Comparison of ENCODE assay signal across 37 cellular contexts in the genomic region with DNA sequence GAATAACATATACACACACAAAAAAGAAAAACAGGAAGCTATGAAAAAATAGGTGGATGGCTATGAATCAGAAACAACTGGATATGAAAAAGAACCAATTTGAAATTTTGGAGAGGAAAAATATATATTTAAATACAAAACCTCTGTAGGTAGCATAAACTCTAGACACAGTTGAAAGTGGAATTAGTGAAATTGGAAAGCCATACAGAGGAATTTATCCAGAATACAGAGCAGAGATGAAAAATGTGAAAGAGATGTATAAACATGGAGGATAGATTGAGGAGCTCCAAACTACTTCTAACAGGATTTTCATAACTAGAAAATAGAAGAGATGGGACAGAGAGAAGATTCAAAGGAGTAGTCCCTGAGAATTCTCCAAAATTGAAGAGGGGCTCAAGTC.
"Had no signal": no experiment of that assay in that cellular context is flagged by ENCODE, and none has a peak within 500 bp of the region (broad histone marks: within the 10 kb centered on the region; RNA-seq: fewer than 3 reads in every experiment).

No MANE protein-coding gene starts in this region.

- H3K27me3 Mint-ChIP-seq: activated B cell treated with CpG ODN at 0.5 μM for 24 hours; activated CD4-positive, alpha-beta memory T cell treated with anti-CD3 and anti-CD28 coated beads for 36 hours; activated CD4-positive, alpha-beta T cell treated with anti-CD3 and anti-CD28 coated beads for 36 hours; activated CD4-positive, alpha-beta T cell treated with anti-CD3 and anti-CD28 coated beads, Interleukin-2, amount 10 ng/mL, durations not matched to agents 24 days and 14 days; activated naive CD8-positive, alpha-beta T cell treated with anti-CD3 and anti-CD28 coated beads, Interleukin-2, amount 10 ng/mL, durations not matched to agents 7 days and 5 days; dendritic cell treated with granulocyte-macrophage colony-stimulating factor and Interleukin-4, amounts not matched to agents 40 ng/mL and 50 ng/mL, for 4 days; T-helper 17 cell had no signal

- H3K4me3 Mint-ChIP-seq: activated B cell treated with CpG ODN at 0.5 μM for 24 hours; activated CD4-positive, alpha-beta memory T cell treated with anti-CD3 and anti-CD28 coated beads for 36 hours; activated CD4-positive, alpha-beta T cell treated with anti-CD3 and anti-CD28 coated beads for 36 hours; activated CD4-positive, alpha-beta T cell treated with anti-CD3 and anti-CD28 coated beads, Interleukin-2, amount 10 ng/mL, durations not matched to agents 24 days and 14 days; activated CD8-positive, alpha-beta memory T cell treated with anti-CD3 and anti-CD28 coated beads, Interleukin-2, amount 10 ng/mL, durations not matched to agents 7 days and 5 days; activated CD8-positive, alpha-beta T cell treated with anti-CD3 and anti-CD28 coated beads, Interleukin-2, amount 10 ng/mL, durations not matched to agents 7 days and 5 days; activated naive CD4-positive, alpha-beta T cell treated with anti-CD3 and anti-CD28 coated beads for 36 hours; activated naive CD8-positive, alpha-beta T cell treated with anti-CD3 and anti-CD28 coated beads, Interleukin-2, amount 10 ng/mL, durations not matched to agents 7 days and 5 days; activated T-helper 1 cell treated with anti-CD3 and anti-CD28 coated beads, Interleukin-12 subunit alpha, Interleukin-12 subunit beta, Interleukin-2, Interleukin-4 antibody, amounts not matched to agents 30 ng/mL and 10 ng/mL and 1 ng/mL, durations not matched to agents 14 hours and 24 hours and 36 hours; dendritic cell treated with granulocyte-macrophage colony-stimulating factor and Interleukin-4, amounts not matched to agents 40 ng/mL and 50 ng/mL, for 4 days; effector memory CD8-positive, alpha-beta T cell; T-helper 17 cell; T-helper 2 cell treated with Interferon-gamma antibody and Interleukin-4, amounts not matched to agents 5 μg/mL and 100 μg/mL, for 36 hours had no signal

- H3K36me3 ChIP-seq: breast epithelium, cardiac muscle cell, WERI-Rb-1 had no signal

- DNase-seq: activated B cell treated with CpG ODN at 0.5 μM for 24 hours; activated CD4-positive, alpha-beta memory T cell treated with anti-CD3 and anti-CD28 coated beads for 36 hours; activated CD4-positive, alpha-beta T cell treated with anti-CD3 and anti-CD28 coated beads for 36 hours; activated CD4-positive, alpha-beta T cell treated with anti-CD3 and anti-CD28 coated beads, Interleukin-2, amount 10 ng/mL, durations not matched to agents 24 days and 14 days; activated CD8-positive, alpha-beta memory T cell treated with anti-CD3 and anti-CD28 coated beads, Interleukin-2, amount 10 ng/mL, durations not matched to agents 7 days and 5 days; activated CD8-positive, alpha-beta memory T cell treated with anti-CD3 and anti-CD28 coated beads, Interleukin-2, amount 50 U/mL, for 4 hours; activated CD8-positive, alpha-beta T cell treated with anti-CD3 and anti-CD28 coated beads, Interleukin-2, amount 10 ng/mL, durations not matched to agents 7 days and 5 days; activated naive CD4-positive, alpha-beta T cell treated with anti-CD3 and anti-CD28 coated beads for 36 hours; activated naive CD8-positive, alpha-beta T cell treated with anti-CD3 and anti-CD28 coated beads, Interleukin-2, amount 10 ng/mL, durations not matched to agents 7 days and 5 days; activated T-cell treated with anti-CD3 and anti-CD28 coated beads, Interleukin-2, amount 50 U/mL, for 1 hour; activated T-cell treated with anti-CD3 and anti-CD28 coated beads, Interleukin-2, amount 50 U/mL, for 48 hours; amniotic stem cell; anterior cingulate cortex; body of pancreas; central memory CD4-positive, alpha-beta T cell; cerebellar nuclear complex; dorsolateral prefrontal cortex; effector memory CD8-positive, alpha-beta T cell; erythroblast; foreskin keratinocyte; gastrocnemius medialis; glutamatergic neuron; heart right ventricle; T-helper 1 cell; T-helper 17 cell; T1000; WERI-Rb-1 had no signal

- H3K27ac ChIP-seq: body of pancreas, breast epithelium, cardiac muscle cell, esophagus muscularis mucosa, foreskin keratinocyte, gastrocnemius medialis, heart right ventricle, WERI-Rb-1 had no signal

- H3K4me1 Mint-ChIP-seq: activated B cell treated with CpG ODN at 0.5 μM for 24 hours; activated CD4-positive, alpha-beta T cell treated with anti-CD3 and anti-CD28 coated beads for 36 hours; activated CD4-positive, alpha-beta T cell treated with anti-CD3 and anti-CD28 coated beads, Interleukin-2, amount 10 ng/mL, durations not matched to agents 24 days and 14 days; activated CD8-positive, alpha-beta memory T cell treated with anti-CD3 and anti-CD28 coated beads, Interleukin-2, amount 10 ng/mL, durations not matched to agents 7 days and 5 days; activated naive CD8-positive, alpha-beta T cell treated with anti-CD3 and anti-CD28 coated beads, Interleukin-2, amount 10 ng/mL, durations not matched to agents 7 days and 5 days; T-helper 17 cell had no signal

- H3K36me3 Mint-ChIP-seq: activated naive CD8-positive, alpha-beta T cell treated with anti-CD3 and anti-CD28 coated beads, Interleukin-2, amount 10 ng/mL, durations not matched to agents 7 days and 5 days had no signal

- H3K4me3 ChIP-seq: body of pancreas, breast epithelium, cardiac muscle cell, coronary artery, dorsolateral prefrontal cortex, esophagus muscularis mucosa, gastrocnemius medialis, heart right ventricle had no signal

- ATAC-seq: activated CD4-positive, alpha-beta T cell treated with anti-CD3 and anti-CD28 coated beads for 36 hours; activated CD4-positive, CD25-positive, alpha-beta regulatory T cell treated with anti-CD3 and anti-CD28 coated beads, Interleukin-2, amount 50 U/mL, for 24 hours; activated CD8-positive, alpha-beta memory T cell treated with anti-CD3 and anti-CD28 coated beads, Interleukin-2, amount 10 ng/mL, durations not matched to agents 7 days and 5 days; activated CD8-positive, alpha-beta T cell treated with anti-CD3 and anti-CD28 coated beads, Interleukin-2, amount 10 ng/mL, durations not matched to agents 7 days and 5 days; activated naive CD4-positive, alpha-beta T cell treated with anti-CD3 and anti-CD28 coated beads, Interleukin-2, amount 50 U/mL, for 72 hours; body of pancreas; effector memory CD8-positive, alpha-beta T cell; foreskin keratinocyte; gastrocnemius medialis; heart right ventricle; T-helper 17 cell had no signal

- H3K27me3 ChIP-seq: body of pancreas, breast epithelium, cardiac muscle cell, dorsolateral prefrontal cortex, esophagus muscularis mucosa, gastrocnemius medialis, heart right ventricle had no signal

- H3K4me1 ChIP-seq: body of pancreas, breast epithelium, foreskin keratinocyte had no signal

- H3K27ac Mint-ChIP-seq: activated B cell treated with CpG ODN at 0.5 μM for 24 hours; activated CD4-positive, alpha-beta memory T cell treated with anti-CD3 and anti-CD28 coated beads for 36 hours; activated CD4-positive, alpha-beta T cell treated with anti-CD3 and anti-CD28 coated beads for 36 hours; activated CD4-positive, alpha-beta T cell treated with anti-CD3 and anti-CD28 coated beads, Interleukin-2, amount 10 ng/mL, durations not matched to agents 24 days and 14 days; activated CD8-positive, alpha-beta memory T cell treated with anti-CD3 and anti-CD28 coated beads, Interleukin-2, amount 10 ng/mL, durations not matched to agents 7 days and 5 days; activated CD8-positive, alpha-beta T cell treated with anti-CD3 and anti-CD28 coated beads, Interleukin-2, amount 10 ng/mL, durations not matched to agents 7 days and 5 days; activated naive CD4-positive, alpha-beta T cell treated with anti-CD3 and anti-CD28 coated beads for 36 hours; activated naive CD4-positive, alpha-beta T cell treated with anti-CD3 and anti-CD28 coated beads, Interleukin-2, amount 50 U/mL, for 72 hours; activated naive CD8-positive, alpha-beta T cell treated with anti-CD3 and anti-CD28 coated beads, Interleukin-2, amount 10 ng/mL, durations not matched to agents 7 days and 5 days; activated T-helper 1 cell treated with anti-CD3 and anti-CD28 coated beads, Interleukin-12 subunit alpha, Interleukin-12 subunit beta, Interleukin-2, Interleukin-4 antibody, amounts not matched to agents 30 ng/mL and 10 ng/mL and 1 ng/mL, durations not matched to agents 14 hours and 24 hours and 36 hours; activated T-helper 2 cell treated with anti-CD3 and anti-CD28 coated beads, Interferon-gamma antibody, Interleukin-2, Interleukin-4, amounts not matched to agents 10 μg/mL and 5 μg/mL and 100 μg/mL, durations not matched to agents 14 hours and 24 hours and 36 hours; dendritic cell treated with granulocyte-macrophage colony-stimulating factor and Interleukin-4, amounts not matched to agents 40 ng/mL and 50 ng/mL, for 4 days; effector memory CD8-positive, alpha-beta T cell; T-helper 17 cell; T-helper 2 cell treated with Interferon-gamma antibody and Interleukin-4, amounts not matched to agents 5 μg/mL and 100 μg/mL, for 36 hours had no signal
